ENCODE assay signal across 30 cellular contexts in genomic region chr4:68404153-68404552, GRCh38. TPM values are rescaled to one million over a fixed set of nuclear protein-coding genes. Genes with fewer than 3 reads are reported as not detected.
DNase-seq lines count a peak whose midpoint lies in the region; ATAC-seq, FAIRE-seq and TF ChIP-seq lines count a peak whose summit lies in the region.
"Had no signal": no experiment of that assay in that cellular context is flagged by ENCODE, and none has a peak within 500 bp of the region (broad histone marks: within the 10 kb centered on the region; RNA-seq: fewer than 3 reads in every experiment).

No MANE protein-coding gene starts in this region.

- no peak overlapping the region for H4K8ac ChIP-seq in H9 (replicated peaks; ENCODE audit: insufficient read length, low read depth, low read length)

- peak overlapping the region; percentile 73 for H3K18ac ChIP-seq in H9 (ENCODE audit: insufficient read length, low read depth, low read length)

- H2BK5ac ChIP-seq in H9 (ENCODE audit: insufficient read length, low read length): peak overlapping the region; percentile 56

- peaks cover 7% of the 10 kb centered on the region for H3K23me2 ChIP-seq in H9 (ENCODE audit: insufficient read length, low read depth, low read length, poor library complexity, severe bottlenecking)

- FAIRE-seq in urothelium cell line (lab: Jason Lieb, UNC): peak; percentile 17
- FAIRE-seq: A549, GM18507 had no signal

- CTCF ChIA-PET in WTC11 (lab: Charles Lee): interaction anchor here (1.4 kb wide), 1 partner anchor 29 kb away, joined by 5 read pairs; no protein-coding TSS in a partner anchor

- no peak overlapping the region for H4K5ac ChIP-seq in H9 (ENCODE audit: insufficient read length, low read depth, low read length)

- TF ChIP-seq CTCF in H9 (conservative IDR thresholded peaks at IDR 0.05) (no peak), WTC11 (IDR thresholded peaks at IDR 0.05) (no peak)

- H3K79me2 ChIP-seq in H9 (ENCODE audit: insufficient read depth, low read length): no peaks in the 10 kb centered on the region

- no peak overlapping the region for H3K23ac ChIP-seq in H9 (ENCODE audit: insufficient read length, low read depth, low read length)

- H3K4me2 ChIP-seq in H9 (ENCODE audit: insufficient read depth, insufficient read length, low read length): peak overlapping the region; percentile 42
- H3K4me2 ChIP-seq: A549; BLaER1 treated with 17β-estradiol and CSF1 and Interleukin-3, amounts not matched to agents 10 nM and 100 nM had no signal

- ATAC-seq in WTC11 (peak; percentile 35), HG03460 (IDR thresholded peaks at IDR 0.05; ENCODE audit: unreplicated experiment) (no peak)
- ATAC-seq: A549; CD8-positive, alpha-beta T cell; HCT116 had no signal

- no peaks in the 10 kb centered on the region; a peak in 2 of 7 replicates for H3K36me3 Mint-ChIP-seq in H9 (ENCODE audit: insufficient read depth in 1 of 3, low read depth in 3 of 3)
- no peaks in the 10 kb centered on the region for H3K36me3 Mint-ChIP-seq in WTC11
- H3K36me3 Mint-ChIP-seq: CD8-positive, alpha-beta T cell had no signal

- no CpG with 5 or more reads among the region's 2 CpGs for WGBS in H9 (ENCODE audit: extremely low coverage, insufficient read length, low lambda C conversion rate)
- WGBS in iPS DF 6.9 (ENCODE audit: insufficient coverage, insufficient read length): no CpG with 5 or more reads among the region's 2 CpGs

- H3K4me1 ChIP-seq in H9 (ENCODE audit: insufficient read depth, low read length) (peaks cover 13% of the 10 kb centered on the region; the same call in 1 of the 2 replicates), iPS DF 6.9 (ENCODE audit: control insufficient read depth, insufficient read depth, low read length) (peaks cover 4% of the 10 kb centered on the region; the same call in 1 of the 2 replicates)
- H3K4me1 ChIP-seq: A549; BLaER1 treated with 17β-estradiol and CSF1 and Interleukin-3, amounts not matched to agents 10 nM and 100 nM; SJSA1 had no signal

- H3K56ac ChIP-seq in H9 (ENCODE audit: insufficient read length, low read depth, low read length): no peak overlapping the region

- no peaks in the 10 kb centered on the region for H3K79me1 ChIP-seq in H9 (ENCODE audit: insufficient read depth, low read depth, low read length, poor library complexity, severe bottlenecking)

- peak overlapping the region; percentile 100 for H3K27ac ChIP-seq in H9 (ENCODE audit: insufficient read length, low read depth, low read length)
- peak overlapping the region; percentile 7 for H3K27ac ChIP-seq in iPS DF 6.9 (ENCODE audit: low read length)
- H3K27ac ChIP-seq: A549; BLaER1 treated with 17β-estradiol and CSF1 and Interleukin-3, amounts not matched to agents 10 nM and 100 nM; SJSA1 had no signal

- H3K4me3 ChIP-seq in iPS DF 6.9 (ENCODE audit: low read length): no peak overlapping the region
- H3K4me3 ChIP-seq: A549; BLaER1 treated with 17β-estradiol and CSF1 and Interleukin-3, amounts not matched to agents 10 nM and 100 nM; SJSA1 had no signal

- no peak overlapping the region; the same call in 1 of the 2 replicates for H3K4ac ChIP-seq in H9 (ENCODE audit: low read depth, low read length)

- no peak overlapping the region for H2AFZ ChIP-seq in H9 (ENCODE audit: low read length)

- peaks cover 54 to 58% of the 10 kb centered on the region in 2 experiments for H3K4me1 Mint-ChIP-seq in H9
- H3K4me1 Mint-ChIP-seq in WTC11: peaks cover 70% of the 10 kb centered on the region

- no peaks in the 10 kb centered on the region for H3K9me3 ChIP-seq in H9 (ENCODE audit: control insufficient read depth, low read depth, low read length)
- H3K9me3 ChIP-seq in iPS DF 6.9 (ENCODE audit: control insufficient read depth, insufficient read depth, low read length): no peaks in the 10 kb centered on the region
- H3K9me3 ChIP-seq: A549; BLaER1 treated with 17β-estradiol and CSF1 and Interleukin-3, amounts not matched to agents 10 nM and 100 nM; SJSA1 had no signal

- no peak overlapping the region for H2BK20ac ChIP-seq in H9 (ENCODE audit: low read depth, low read length, poor library complexity, severe bottlenecking)

- H3K27me3 ChIP-seq in H9 (ENCODE audit: insufficient read depth, low read length) (no peaks in the 10 kb centered on the region), iPS DF 6.9 (ENCODE audit: control insufficient read depth, insufficient read depth, low read length) (no peaks in the 10 kb centered on the region)
- H3K27me3 ChIP-seq: BLaER1 treated with 17β-estradiol and CSF1 and Interleukin-3, amounts not matched to agents 10 nM and 100 nM; SJSA1 had no signal

- H3K27ac Mint-ChIP-seq in H9 (peak overlapping the region; percentile 98 to 100 (median 99)), WTC11 (peak overlapping the region; percentile 100)
- H3K27ac Mint-ChIP-seq: CD8-positive, alpha-beta T cell had no signal

- H4K20me1 ChIP-seq in H9 (ENCODE audit: control insufficient read depth, insufficient read depth, insufficient read length): no peaks in the 10 kb centered on the region
- H4K20me1 ChIP-seq: BLaER1 treated with 17β-estradiol and CSF1 and Interleukin-3, amounts not matched to agents 10 nM and 100 nM had no signal

- no peak overlapping the region for H2BK120ac ChIP-seq in H9 (ENCODE audit: low read depth, low read length, poor library complexity, severe bottlenecking)

- H3K9ac ChIP-seq in H9 (ENCODE audit: extremely low read depth, insufficient read length, low read length): no peak overlapping the region
- H3K9ac ChIP-seq: BLaER1 treated with 17β-estradiol and CSF1 and Interleukin-3, amounts not matched to agents 10 nM and 100 nM had no signal

- POLR2A ChIA-PET in WTC11 (lab: Charles Lee): no interaction called here

- DNase-seq in H9 (peak; percentile 68), WTC11 (ENCODE audit: low spot score) (no peak), iPS DF 6.9 (ENCODE audit: low read depth, low spot score) (peak; percentile 79), urothelium cell line (ENCODE audit: low spot score) (no peak), middle frontal gyrus (ENCODE audit: extremely low spot score, low spot score) (no peak), DMS114 treated with DMSO at 0.1 percent for 48 hours (lab: John Stamatoyannopoulos, UW; ENCODE audit: unreplicated experiment) (no peak)
- DNase-seq: AML-193; CD8-positive, alpha-beta T cell; DMS153; DND-41; KBM-7; MV-4-11; NCI-H1105; NCI-H146; NCI-H1930; NCI-H2107; NCI-H524 treated with DMSO at 0.1 percent for 48 hours; NCI-H82; Right ventricle myocardium superior; RPMI8226; T-helper 1 cell had no signal

- no peaks in the 10 kb centered on the region for H3K27me3 Mint-ChIP-seq in H9 (ENCODE audit: low read depth)
- no peaks in the 10 kb centered on the region; the same call in 1 of the 2 replicates for H3K27me3 Mint-ChIP-seq in WTC11 (ENCODE audit: low read depth)

- H3K14ac ChIP-seq in H9 (ENCODE audit: insufficient read depth, low read length): no peak overlapping the region; the same call in 1 of the 2 replicates

- H3K36me3 ChIP-seq in iPS DF 6.9 (ENCODE audit: control insufficient read depth, insufficient read depth, low read length): no peaks in the 10 kb centered on the region
- H3K36me3 ChIP-seq: BLaER1 treated with 17β-estradiol and CSF1 and Interleukin-3, amounts not matched to agents 10 nM and 100 nM; SJSA1 had no signal

- H4K91ac ChIP-seq in H9 (ENCODE audit: insufficient read length, low read depth, low read length): no peak overlapping the region

- no peak overlapping the region for H2BK12ac ChIP-seq in H9 (ENCODE audit: insufficient read length, low read depth, low read length)

- no peak overlapping the region for H2AK5ac ChIP-seq in H9 (ENCODE audit: insufficient read length, low read length)

- H3T11ph ChIP-seq in H9 (ENCODE audit: low read length): peak overlapping the region; percentile 63

- no peak overlapping the region for H2BK15ac ChIP-seq in H9 (ENCODE audit: low read depth, low read length)

- H3K9me3 Mint-ChIP-seq in H9: no peaks in the 10 kb centered on the region
- no peaks in the 10 kb centered on the region for H3K9me3 Mint-ChIP-seq in WTC11
- H3K9me3 Mint-ChIP-seq: CD8-positive, alpha-beta T cell had no signal

- H3K4me3 Mint-ChIP-seq in H9 (peak overlapping the region in 1 of 2 experiments; percentile 53; a peak in 1 of 5 replicates), WTC11 (peak overlapping the region; percentile 1; the same call in 1 of the 2 replicates)
- H3K4me3 Mint-ChIP-seq: CD8-positive, alpha-beta T cell had no signal

TF ChIP-seq in WTC11, 78 proteins besides CTCF, POLR2A, EP300 and RAD21:
- peak; percentile 21; the same call in 1 of the 2 replicates for TF ChIP-seq FOXP4 (CRISPR knock-in tag; IDR thresholded peaks at IDR 0.05)
- no peak for TF ChIP-seq EMX1 (CRISPR knock-in tag; IDR thresholded peaks at IDR 0.05)

RNA-seq across cellular contexts. Expression of gene TMPRSS11E, which starts 43.1 kb away (rescaled TPM):
- total RNA-seq in H9 (2021) (2.3 and 3.3 TPM in 2 replicates), WTC11 (2021) (1.9 to 3.5 TPM (median 2.9 TPM) in 3 replicates)
- total RNA-seq: CD8-positive, alpha-beta T cell; G401; HT-29; MCF 10A; Right ventricle myocardium superior; SJSA1 had no signal

RNA-seq across cellular contexts. Expression of gene YTHDC1, which starts 54.3 kb away (rescaled TPM):
- total RNA-seq in H9 (2021) (155 and 158 TPM in 2 replicates), WTC11 (2021) (103 to 118 TPM (median 109 TPM) in 3 replicates)

Comparison
In these comparisons a context has a peak if more than half of its experiments do, and no peak if none do; other contexts are left out.
1. DNase-seq: peak in H9 (single experiment) and iPS DF 6.9 (single experiment); none in WTC11 (single experiment), urothelium cell line (single experiment), middle frontal gyrus (single experiment) and DMS114 treated with DMSO at 0.1 percent for 48 hours (single experiment).